12 cellular contexts compared by ENCODE assay signal in the genomic region with DNA sequence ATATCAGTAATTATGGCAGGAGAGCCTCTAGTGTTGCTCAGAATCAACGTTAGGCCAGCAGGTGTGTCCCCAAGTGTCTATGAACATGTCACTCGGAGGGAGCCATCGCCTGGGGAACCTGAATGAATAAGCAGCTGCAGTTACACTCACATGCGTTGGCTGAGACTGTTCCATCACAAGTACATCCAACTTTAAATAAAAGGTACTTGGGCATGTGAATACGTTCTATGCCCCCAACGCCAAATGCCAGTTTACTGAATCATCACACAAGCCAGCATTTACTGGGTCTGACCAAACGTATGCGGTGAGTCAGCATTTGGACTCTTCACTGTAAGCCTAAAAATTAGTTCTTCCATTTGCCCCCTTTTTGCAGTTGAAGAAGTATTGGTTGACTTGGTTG.
DNase-seq lines count a peak whose midpoint lies in the region; ATAC-seq and TF ChIP-seq lines count a peak whose summit lies in the region.
"Had no signal": no experiment of that assay in that cellular context is flagged by ENCODE, and none has a peak within 500 bp of the region (broad histone marks: within the 10 kb centered on the region; RNA-seq: fewer than 3 reads in every experiment).

No MANE protein-coding gene starts in this region.

- TF ChIP-seq CTCF in AG04450 (IDR thresholded peaks at IDR 0.05; ENCODE audit: low read depth, low read length) (no peak), HFFc6 (IDR thresholded peaks at IDR 0.05) (no peak), foreskin keratinocyte (conservative IDR thresholded peaks at IDR 0.05) (no peak)

- POLR2A ChIA-PET in AG04450 (lab: Yijun Ruan, JAX): no interaction called here
- POLR2A ChIA-PET in activated CD8-positive, alpha-beta T cell treated with anti-CD3 and anti-CD28 coated beads, Interleukin-2, amount 10 ng/mL, durations not matched to agents 7 days and 5 days (lab: Charles Lee): no interaction called here

- ATAC-seq in SK-N-SH treated with all-trans-retinoic acid at 6 μM for 48 hours (peak; percentile 90), foreskin keratinocyte (peak; percentile 86), HG03342 (IDR thresholded peaks at IDR 0.05; ENCODE audit: unreplicated experiment) (no peak), HG02678 (IDR thresholded peaks at IDR 0.05; ENCODE audit: unreplicated experiment) (no peak)
- ATAC-seq in activated CD8-positive, alpha-beta T cell treated with anti-CD3 and anti-CD28 coated beads, Interleukin-2, amount 10 ng/mL, durations not matched to agents 7 days and 5 days: no peak
- ATAC-seq: gastrocnemius medialis had no signal

- H3K4me3 Mint-ChIP-seq in HFFc6: peak overlapping the region; percentile 65
- no peak overlapping the region for H3K4me3 Mint-ChIP-seq in activated CD8-positive, alpha-beta T cell treated with anti-CD3 and anti-CD28 coated beads, Interleukin-2, amount 10 ng/mL, durations not matched to agents 7 days and 5 days

- H3K27me3 ChIP-seq in AG04450 (ENCODE audit: control insufficient read depth, insufficient read depth, low read length) (no peaks in the 10 kb centered on the region), foreskin keratinocyte (no peaks in the 10 kb centered on the region)
- H3K27me3 ChIP-seq: gastrocnemius medialis had no signal

- H3K27me3 Mint-ChIP-seq in HFFc6 (ENCODE audit: insufficient read depth): no peaks in the 10 kb centered on the region
- no peaks in the 10 kb centered on the region for H3K27me3 Mint-ChIP-seq in activated CD8-positive, alpha-beta T cell treated with anti-CD3 and anti-CD28 coated beads, Interleukin-2, amount 10 ng/mL, durations not matched to agents 7 days and 5 days (ENCODE audit: low read depth)

- peak overlapping the region; percentile 77 for H3K27ac Mint-ChIP-seq in HFFc6
- H3K27ac Mint-ChIP-seq in activated CD8-positive, alpha-beta T cell treated with anti-CD3 and anti-CD28 coated beads, Interleukin-2, amount 10 ng/mL, durations not matched to agents 7 days and 5 days: no peak overlapping the region

- DNase-seq in AG04450 (ENCODE audit: low read depth, low spot score): peak; percentile 72
- DNase-seq in HFFc6: peak; percentile 82
- DNase-seq in foreskin keratinocyte: peak; percentile 76 to 88
- DNase-seq in GM19240 (ENCODE audit: insufficient read length, low spot score): no peak
- DNase-seq in activated CD8-positive, alpha-beta T cell treated with anti-CD3 and anti-CD28 coated beads, Interleukin-2, amount 10 ng/mL, durations not matched to agents 7 days and 5 days: no peak
- DNase-seq: DMS 273 treated with DMSO at 0.1 percent for 48 hours; gastrocnemius medialis; midbrain; stimulated activated CD4-positive, alpha-beta T cell treated with anti-CD3 and anti-CD28 coated beads, Interleukin-1b, Interleukin-23, amount 100 ng/mL, for 48 hours had no signal

- peaks cover 15% of the 10 kb centered on the region for H3K9me3 Mint-ChIP-seq in HFFc6
- H3K9me3 Mint-ChIP-seq in activated CD8-positive, alpha-beta T cell treated with anti-CD3 and anti-CD28 coated beads, Interleukin-2, amount 10 ng/mL, durations not matched to agents 7 days and 5 days (ENCODE audit: insufficient read depth): no peaks in the 10 kb centered on the region

- no peaks in the 10 kb centered on the region for H3K4me1 ChIP-seq in foreskin keratinocyte
- H3K4me1 ChIP-seq: gastrocnemius medialis had no signal

- H3K36me3 Mint-ChIP-seq in HFFc6 (ENCODE audit: low read depth): peaks cover 44% of the 10 kb centered on the region
- peaks cover 24% of the 10 kb centered on the region for H3K36me3 Mint-ChIP-seq in activated CD8-positive, alpha-beta T cell treated with anti-CD3 and anti-CD28 coated beads, Interleukin-2, amount 10 ng/mL, durations not matched to agents 7 days and 5 days (ENCODE audit: low read depth)

- H3K4me1 Mint-ChIP-seq in HFFc6 (ENCODE audit: low read depth): peaks cover 41% of the 10 kb centered on the region
- H3K4me1 Mint-ChIP-seq in activated CD8-positive, alpha-beta T cell treated with anti-CD3 and anti-CD28 coated beads, Interleukin-2, amount 10 ng/mL, durations not matched to agents 7 days and 5 days (ENCODE audit: low read depth): no peaks in the 10 kb centered on the region

- CTCF ChIA-PET in AG04450 (lab: Charles Lee): no interaction called here
- CTCF ChIA-PET in activated CD8-positive, alpha-beta T cell treated with anti-CD3 and anti-CD28 coated beads, Interleukin-2, amount 10 ng/mL, durations not matched to agents 7 days and 5 days (lab: Charles Lee): no interaction called here

- peak overlapping the region; percentile 53 for H3K27ac ChIP-seq in AG04450 (ENCODE audit: low read depth, low read length)
- no peak overlapping the region for H3K27ac ChIP-seq in foreskin keratinocyte
- H3K27ac ChIP-seq: gastrocnemius medialis had no signal

- H3K4me3 ChIP-seq in AG04450 (ENCODE audit: low read depth, low read length): no peak overlapping the region
- H3K4me3 ChIP-seq: gastrocnemius medialis had no signal

- no peaks in the 10 kb centered on the region for H3K9me3 ChIP-seq in AG04450 (ENCODE audit: control insufficient read depth, insufficient read depth, low read length)
- H3K9me3 ChIP-seq: gastrocnemius medialis had no signal

TF ChIP-seq in SK-N-SH treated with all-trans-retinoic acid at 6 μM for 48 hours, 23 proteins besides CTCF, POLR2A, EP300 and RAD21:
- TF ChIP-seq ZFP3 (CRISPR knock-in tag; IDR thresholded peaks at IDR 0.05) (no peak), ZFP30 (CRISPR knock-in tag; IDR thresholded peaks at IDR 0.05) (no peak), RARB (CRISPR knock-in tag; IDR thresholded peaks at IDR 0.05) (no peak), ISL1 (CRISPR knock-in tag; IDR thresholded peaks at IDR 0.05) (0 out of 2 replicates have a peak, but pooled peaks have one; percentile 11), ZNF565 (CRISPR knock-in tag; conservative IDR thresholded peaks at IDR 0.05; ENCODE audit: low read depth) (no peak)
- TF ChIP-seq, protein P1, sequence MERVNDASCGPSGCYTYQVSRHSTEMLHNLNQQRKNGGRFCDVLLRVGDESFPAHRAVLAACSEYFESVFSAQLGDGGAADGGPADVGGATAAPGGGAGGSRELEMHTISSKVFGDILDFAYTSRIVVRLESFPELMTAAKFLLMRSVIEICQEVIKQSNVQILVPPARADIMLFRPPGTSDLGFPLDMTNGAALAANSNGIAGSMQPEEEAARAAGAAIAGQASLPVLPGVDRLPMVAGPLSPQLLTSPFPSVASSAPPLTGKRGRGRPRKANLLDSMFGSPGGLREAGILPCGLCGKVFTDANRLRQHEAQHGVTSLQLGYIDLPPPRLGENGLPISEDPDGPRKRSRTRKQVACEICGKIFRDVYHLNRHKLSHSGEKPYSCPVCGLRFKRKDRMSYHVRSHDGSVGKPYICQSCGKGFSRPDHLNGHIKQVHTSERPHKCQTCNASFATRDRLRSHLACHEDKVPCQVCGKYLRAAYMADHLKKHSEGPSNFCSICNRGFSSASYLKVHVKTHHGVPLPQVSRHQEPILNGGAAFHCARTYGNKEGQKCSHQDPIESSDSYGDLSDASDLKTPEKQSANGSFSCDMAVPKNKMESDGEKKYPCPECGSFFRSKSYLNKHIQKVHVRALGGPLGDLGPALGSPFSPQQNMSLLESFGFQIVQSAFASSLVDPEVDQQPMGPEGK (CRISPR knock-in tag; IDR thresholded peaks at IDR 0.05; ENCODE audit: borderline replicate concordance): peak; percentile 29; the same call in 1 of the 2 replicates

Comparison
In these comparisons a context has a peak if more than half of its experiments do, and no peak if none do; other contexts are left out.
1. DNase-seq: peak in AG04450 (single experiment), HFFc6 (single experiment) and foreskin keratinocyte (2 of 2); none in GM19240 (single experiment) and activated CD8-positive, alpha-beta T cell treated with anti-CD3 and anti-CD28 coated beads, Interleukin-2, amount 10 ng/mL, durations not matched to agents 7 days and 5 days (single experiment).
2. ATAC-seq: peak in SK-N-SH treated with all-trans-retinoic acid at 6 μM for 48 hours (single experiment) and foreskin keratinocyte (single experiment); none in HG03342 (single experiment), HG02678 (single experiment) and activated CD8-positive, alpha-beta T cell treated with anti-CD3 and anti-CD28 coated beads, Interleukin-2, amount 10 ng/mL, durations not matched to agents 7 days and 5 days (single experiment).